2 cellular contexts compared by ENCODE assay signal in genomic region chr1:145806408-145806807, GRCh38.
TF ChIP-seq lines count a peak whose summit lies in the region.

No MANE protein-coding gene starts in this region.

TF ChIP-seq in HEK293, 187 proteins besides CTCF, POLR2A, EP300 and RAD21:
- TF ChIP-seq SETDB1 (IDR thresholded peaks at IDR 0.05; ENCODE audit: insufficient read length, low read length) (peak; percentile 25), RBAK (tag by site-specific recombination; IDR thresholded peaks at IDR 0.05) (no peak), ZNF830 (tag by site-specific recombination; IDR thresholded peaks at IDR 0.05; ENCODE audit: low read depth) (no peak), ZNF433 (tag by site-specific recombination; IDR thresholded peaks at IDR 0.05; ENCODE audit: low read depth) (no peak), ELK4 (IDR thresholded peaks at IDR 0.05; ENCODE audit: borderline replicate concordance, low read depth, low read length) (no peak), ZNF354C (tag by site-specific recombination; IDR thresholded peaks at IDR 0.05; ENCODE audit: borderline replicate concordance, low read depth) (no peak), ZNF600 (tag by site-specific recombination; IDR thresholded peaks at IDR 0.05) (no peak), ZNF747 (tag by site-specific recombination; IDR thresholded peaks at IDR 0.05) (no peak), ZBTB8A (tag by site-specific recombination; IDR thresholded peaks at IDR 0.05) (no peak), ZNF449 (tag by site-specific recombination; IDR thresholded peaks at IDR 0.05) (no peak), BCL11A (tag by site-specific recombination; IDR thresholded peaks at IDR 0.05; ENCODE audit: low read depth) (no peak), ZNF121 (tag by site-specific recombination; IDR thresholded peaks at IDR 0.05) (no peak), ZNF837 (tag by site-specific recombination; IDR thresholded peaks at IDR 0.05) (no peak), PRDM10 (tag by site-specific recombination; IDR thresholded peaks at IDR 0.05) (peak; percentile 62), PRDM6 (tag by site-specific recombination; IDR thresholded peaks at IDR 0.05) (no peak), ZNF10 (tag by site-specific recombination; IDR thresholded peaks at IDR 0.05) (no peak), GLIS1 (tag by site-specific recombination; IDR thresholded peaks at IDR 0.05) (peak; percentile 31; the same call in 1 of the 2 replicates), ZNF629 (tag by site-specific recombination; IDR thresholded peaks at IDR 0.05) (no peak), ZNF335 (tag by site-specific recombination; conservative IDR thresholded peaks at IDR 0.05) (no peak), HOXD13 (CRISPR knock-in tag; IDR thresholded peaks at IDR 0.05; ENCODE audit: borderline replicate concordance) (no peak), ZNF24 (tag by site-specific recombination; IDR thresholded peaks at IDR 0.05) (no peak), ZNF423 (tag by site-specific recombination; IDR thresholded peaks at IDR 0.05) (no peak), ZNF701 (tag by site-specific recombination; IDR thresholded peaks at IDR 0.05) (no peak), GFI1B (tag by site-specific recombination; IDR thresholded peaks at IDR 0.05) (no peak), ZNF114 (tag by site-specific recombination; IDR thresholded peaks at IDR 0.05) (no peak), HOXC10 (CRISPR knock-in tag; IDR thresholded peaks at IDR 0.05) (no peak)
TF ChIP-seq in HEK293: peak in this region for 3.

TF ChIP-seq in K562, 482 proteins besides CTCF, POLR2A, EP300 and RAD21:
- peak; percentile 25; the same call in 1 of the 2 replicates for TF ChIP-seq ZNF316 (IDR thresholded peaks at IDR 0.05)
- no peak for TF ChIP-seq ZNF444 (CRISPR knock-in tag; IDR thresholded peaks at IDR 0.05)
